In genomic region chr1:924619-925323, GRCh38 we compare ENCODE assay signal across 8 cellular contexts. TPM values are rescaled to one million over a fixed set of nuclear protein-coding genes. Genes with fewer than 3 reads are reported as not detected.
DNase-seq lines count a peak whose midpoint lies in the region; ATAC-seq and TF ChIP-seq lines count a peak whose summit lies in the region.

No MANE protein-coding gene starts in this region.

- no peak for ATAC-seq in GM21367 (IDR thresholded peaks at IDR 0.05; ENCODE audit: unreplicated experiment)

- TF ChIP-seq EP300 in SK-N-SH (IDR thresholded peaks at IDR 0.05; ENCODE audit: borderline replicate concordance in 1 of 2, low read depth in 1 of 2, low read length in 1 of 2) = no peak

- H3K9me2 ChIP-seq in SK-N-SH = no peaks in the 10 kb centered on the region

- H3K79me2 ChIP-seq in SK-N-SH (ENCODE audit: insufficient read depth) = peaks cover 5% of the 10 kb centered on the region; the same call in 1 of the 2 replicates

- H3K9me3 ChIP-seq in SK-N-SH = no peaks in the 10 kb centered on the region
- H3K9me3 ChIP-seq in iPS DF 6.9 (ENCODE audit: control insufficient read depth, insufficient read depth, low read length) = no peaks in the 10 kb centered on the region
- H3K9me3 ChIP-seq in subcutaneous abdominal adipose tissue (ENCODE audit: control insufficient read depth in 5 of 5, low read length in 5 of 5) = no peaks in the 10 kb centered on the region

- WGBS in SK-N-SH (ENCODE audit: low lambda C conversion rate) = no CpG with 5 or more reads among the region's 89 CpGs
- no CpG with 5 or more reads among the region's 89 CpGs for WGBS in iPS DF 6.9 (ENCODE audit: insufficient coverage, insufficient read length)

- H3K4me1 ChIP-seq in SK-N-SH (ENCODE audit: control insufficient read depth in 1 of 2, insufficient read depth in 2 of 2, low read depth in 1 of 2, low read length in 1 of 2) (peaks cover 8 to 41% of the 10 kb centered on the region in 2 experiments; a peak in 2 of 4 replicates), iPS DF 6.9 (ENCODE audit: control insufficient read depth, insufficient read depth, low read length) (peaks cover 13% of the 10 kb centered on the region), subcutaneous abdominal adipose tissue (ENCODE audit: control insufficient read depth in 5 of 5, insufficient read depth in 5 of 5, low read length in 5 of 5) (peaks cover 1 to 41% (median 35%) of the 10 kb centered on the region in 5 donors)

- H3K36me3 ChIP-seq in SK-N-SH (replicated peaks in 1 of 2; ENCODE audit: control insufficient read depth in 1 of 2, insufficient read depth in 2 of 2, low read length in 1 of 2) (no peaks in the 10 kb centered on the region), iPS DF 6.9 (ENCODE audit: control insufficient read depth, insufficient read depth, low read length) (no peaks in the 10 kb centered on the region), subcutaneous abdominal adipose tissue (ENCODE audit: control insufficient read depth in 5 of 5, insufficient read depth in 5 of 5, low read length in 5 of 5) (no peaks in the 10 kb centered on the region)

- H3K9ac ChIP-seq in SK-N-SH (no peak overlapping the region; the same call in 1 of the 2 replicates), subcutaneous abdominal adipose tissue (ENCODE audit: low read length in 5 of 5) (no peak overlapping the region)

- H3K27ac ChIP-seq in SK-N-SH (ENCODE audit: low read depth in 2 of 2, low read length in 1 of 2) (no peak overlapping the region), iPS DF 6.9 (ENCODE audit: low read length) (no peak overlapping the region), subcutaneous abdominal adipose tissue (ENCODE audit: low read depth, low read length) (no peak overlapping the region)

- peak overlapping the region; percentile 49 to 51; a peak in 3 of 4 replicates for H3K4me3 ChIP-seq in SK-N-SH (ENCODE audit: low read depth in 2 of 2, low read length in 1 of 2)
- H3K4me3 ChIP-seq in iPS DF 6.9 (ENCODE audit: low read length) = peak overlapping the region; percentile 6; the same call in 1 of the 2 replicates
- H3K4me3 ChIP-seq in subcutaneous abdominal adipose tissue (ENCODE audit: low read depth in 1 of 5, low read length in 5 of 5) = peak overlapping the region in 4 of 5 donors; percentile 32 to 66 (median 50)

- H3K27me3 ChIP-seq in SK-N-SH (ENCODE audit: insufficient read depth) (no peaks in the 10 kb centered on the region), iPS DF 6.9 (ENCODE audit: control insufficient read depth, insufficient read depth, low read length) (peaks cover 78% of the 10 kb centered on the region), subcutaneous abdominal adipose tissue (ENCODE audit: control insufficient read depth in 5 of 5, insufficient read depth in 4 of 5, low read length in 5 of 5) (peaks cover 39 to 73% (median 63%) of the 10 kb centered on the region in 5 donors)

- TF ChIP-seq CTCF in SK-N-SH (IDR thresholded peaks at IDR 0.05) = peak; percentile 25; the same call in 1 of the 2 replicates

- no peak for TF ChIP-seq RAD21 in SK-N-SH (IDR thresholded peaks at IDR 0.05; ENCODE audit: low read length)

- no peak overlapping the region for H2AFZ ChIP-seq in SK-N-SH (ENCODE audit: low read depth)

- POLR2A ChIA-PET in SK-N-SH (lab: Yijun Ruan, JAX) = interaction anchor here (2.1 kb wide), 1 partner anchor 19 kb away, joined by 8 read pairs; no protein-coding TSS in a partner anchor

- H3F3A ChIP-seq in SK-N-SH (replicated peaks; ENCODE audit: insufficient read depth) = peaks cover 4% of the 10 kb centered on the region

- CTCF ChIA-PET in SK-N-SH (lab: Yijun Ruan, JAX) = interaction anchor here (1.1 to 3.2 kb wide), 4 partner anchors 10 to 21 kb away, joined by 3 to 19 read pairs (median 7); no protein-coding TSS in a partner anchor

- H4K20me1 ChIP-seq in SK-N-SH (ENCODE audit: insufficient read depth) = 0 out of 2 replicates have a peak, but pooled peaks cover 7% of the 10 kb centered on the region

- DNase-seq in NCI-H146 (lab: John Stamatoyannopoulos, UW) (peak; percentile 49), NCI-H146 treated with DMSO at 0.1 percent for 48 hours (lab: John Stamatoyannopoulos, UW; ENCODE audit: unreplicated experiment) (no peak), SK-N-SH (peak; percentile 74), iPS DF 6.9 (ENCODE audit: low read depth, low spot score) (no peak), T1000 (lab: John Stamatoyannopoulos, UW) (no peak), 8988T (no peak)

- H3K4me2 ChIP-seq in SK-N-SH = peak overlapping the region; percentile 78; the same call in 1 of the 2 replicates

TF ChIP-seq in SK-N-SH, 30 proteins besides CTCF, POLR2A, EP300 and RAD21:
- no peak for TF ChIP-seq IRF3 (IDR thresholded peaks at IDR 0.05; ENCODE audit: low read depth, low read length)
- 0 out of 2 replicates have a peak, but pooled peaks have one; percentile 4 for TF ChIP-seq NRF1 (IDR thresholded peaks at IDR 0.05; ENCODE audit: low read depth, low read length)

RNA-seq across cellular contexts. Expression of gene SAMD11, which starts 1.0 kb away (rescaled TPM):
- 2.1 and 3.7 TPM in 2 replicates for polyA plus RNA-seq in SK-N-SH (2012; rRNA removed)
- polyA plus RNA-seq in SK-N-SH (2012; cell fraction: cytosol; rRNA removed) = 1.8 and 2.7 TPM in 2 replicates
- polyA plus RNA-seq in SK-N-SH (2012; cell fraction: nucleus; rRNA removed) = 16.3 and 25.0 TPM in 2 replicates

RNA-seq across cellular contexts. Expression of gene NOC2L, which starts 34.3 kb away (rescaled TPM):
- 114 and 124 TPM in 2 replicates for polyA plus RNA-seq in SK-N-SH (2012; rRNA removed)
- 77.5 and 83.1 TPM in 2 replicates for polyA plus RNA-seq in SK-N-SH (2012; cell fraction: cytosol; rRNA removed)
- polyA plus RNA-seq in SK-N-SH (2012; cell fraction: nucleus; rRNA removed) = 214 and 215 TPM in 2 replicates

RNA-seq across cellular contexts. Expression of gene KLHL17, which starts 35.6 kb away (rescaled TPM):
- polyA plus RNA-seq in SK-N-SH (2012; rRNA removed) = 27.3 and 28.1 TPM in 2 replicates
- polyA plus RNA-seq in SK-N-SH (2012; cell fraction: cytosol; rRNA removed) = 3.6 and 5.7 TPM in 2 replicates
- polyA plus RNA-seq in SK-N-SH (2012; cell fraction: nucleus; rRNA removed) = 220 and 295 TPM in 2 replicates

RNA-seq across cellular contexts. Expression of gene PLEKHN1, which starts 41.5 kb away (rescaled TPM):
- not detected in 2 replicates for polyA plus RNA-seq in SK-N-SH (2012; rRNA removed)
- not detected in 2 replicates for polyA plus RNA-seq in SK-N-SH (2012; cell fraction: cytosol; rRNA removed)
- polyA plus RNA-seq in SK-N-SH (2012; cell fraction: nucleus; rRNA removed) = 0.13 and 0.25 TPM in 2 replicates

RNA-seq across cellular contexts. Expression of gene PERM1, which starts 57.1 kb away (rescaled TPM):
- 0.18 and 0.25 TPM in 2 replicates for polyA plus RNA-seq in SK-N-SH (2012; rRNA removed)
- polyA plus RNA-seq in SK-N-SH (2012; cell fraction: cytosol; rRNA removed) = 0.13 and 0.18 TPM in 2 replicates
- 0.73 and 1.4 TPM in 2 replicates for polyA plus RNA-seq in SK-N-SH (2012; cell fraction: nucleus; rRNA removed)

Comparison
In these comparisons a context has a peak if more than half of its experiments do, and no peak if none do; other contexts are left out.
1. DNase-seq: peak in NCI-H146 (single experiment) and SK-N-SH (single experiment); none in NCI-H146 treated with DMSO at 0.1 percent for 48 hours (single experiment), iPS DF 6.9 (single experiment), T1000 (single experiment) and 8988T (single experiment).
2. Peak in every context shown above with its lines, with median percentiles within 50 percentile points of each other: H3K4me3 ChIP-seq.